In genomic region chr3:157443873-157444770, GRCh38 we compare ENCODE assay signal across 19 cellular contexts. TPM values are rescaled to one million over a fixed set of nuclear protein-coding genes. Genes with fewer than 3 reads are reported as not detected.
DNase-seq lines count a peak whose midpoint lies in the region; ATAC-seq and TF ChIP-seq lines count a peak whose summit lies in the region.
"Had no signal": no experiment of that assay in that cellular context is flagged by ENCODE, and none has a peak within 500 bp of the region (broad histone marks: within the 10 kb centered on the region; RNA-seq: fewer than 3 reads in every experiment).

No MANE protein-coding gene starts in this region.

- H3K9me3 Mint-ChIP-seq in neural crest cell = no peaks in the 10 kb centered on the region
- H3K9me3 Mint-ChIP-seq: activated naive CD8-positive, alpha-beta T cell treated with anti-CD3 and anti-CD28 coated beads, Interleukin-2, amount 10 ng/mL, durations not matched to agents 7 days and 5 days; activated T-helper 2 cell treated with anti-CD3 and anti-CD28 coated beads, Interferon-gamma antibody, Interleukin-2, Interleukin-4, amounts not matched to agents 10 μg/mL and 5 μg/mL and 100 μg/mL, durations not matched to agents 14 hours and 24 hours and 36 hours; dendritic cell treated with granulocyte-macrophage colony-stimulating factor and Interleukin-4, amounts not matched to agents 40 ng/mL and 50 ng/mL, for 4 days; natural killer cell had no signal

- no peaks in the 10 kb centered on the region for H3K27me3 Mint-ChIP-seq in neural crest cell (ENCODE audit: low read depth)
- H3K27me3 Mint-ChIP-seq: dendritic cell treated with granulocyte-macrophage colony-stimulating factor and Interleukin-4, amounts not matched to agents 40 ng/mL and 50 ng/mL, for 4 days had no signal

- H3K4me1 Mint-ChIP-seq in neural crest cell = peaks cover 45% of the 10 kb centered on the region
- H3K4me1 Mint-ChIP-seq: activated naive CD8-positive, alpha-beta T cell treated with anti-CD3 and anti-CD28 coated beads, Interleukin-2, amount 10 ng/mL, durations not matched to agents 7 days and 5 days; natural killer cell had no signal

- H3K27ac Mint-ChIP-seq in neural crest cell (ENCODE audit: unreplicated experiment) = no peak overlapping the region
- H3K27ac Mint-ChIP-seq: activated naive CD8-positive, alpha-beta T cell treated with anti-CD3 and anti-CD28 coated beads, Interleukin-2, amount 10 ng/mL, durations not matched to agents 7 days and 5 days; activated T-helper 2 cell treated with anti-CD3 and anti-CD28 coated beads, Interferon-gamma antibody, Interleukin-2, Interleukin-4, amounts not matched to agents 10 μg/mL and 5 μg/mL and 100 μg/mL, durations not matched to agents 14 hours and 24 hours and 36 hours; dendritic cell treated with granulocyte-macrophage colony-stimulating factor and Interleukin-4, amounts not matched to agents 40 ng/mL and 50 ng/mL, for 4 days; natural killer cell had no signal

- ATAC-seq in SK-N-SH treated with all-trans-retinoic acid at 6 μM for 48 hours = peak; percentile 12; the same call in 2 of the 3 replicates
- ATAC-seq in GM19455 (IDR thresholded peaks at IDR 0.05; ENCODE audit: unreplicated experiment) = no peak
- no peak for ATAC-seq in GM21737 (IDR thresholded peaks at IDR 0.05; ENCODE audit: unreplicated experiment)
- ATAC-seq: body of pancreas, HCT116 had no signal

- H3K4me3 Mint-ChIP-seq in neural crest cell = peak overlapping the region; percentile 24
- H3K4me3 Mint-ChIP-seq: activated naive CD8-positive, alpha-beta T cell treated with anti-CD3 and anti-CD28 coated beads, Interleukin-2, amount 10 ng/mL, durations not matched to agents 7 days and 5 days; dendritic cell treated with granulocyte-macrophage colony-stimulating factor and Interleukin-4, amounts not matched to agents 40 ng/mL and 50 ng/mL, for 4 days; natural killer cell had no signal

- DNase-seq in EL = peak; percentile 31
- peak; percentile 24 for DNase-seq in epithelial cell of esophagus (ENCODE audit: low read depth)
- DNase-seq in neural crest cell (ENCODE audit: low read depth, low spot score) = no peak
- DNase-seq in stimulated activated CD4-positive, alpha-beta T cell treated with anti-CD3 and anti-CD28 coated beads, Interleukin-4, amount 100 ng/mL, for 4 hours = no peak
- no peak for DNase-seq in activated CD8-positive, alpha-beta memory T cell treated with anti-CD3 and anti-CD28 coated beads, Interleukin-2, amount 50 U/mL, for 48 hours
- DNase-seq: activated CD4-positive, alpha-beta T cell treated with anti-CD3 and anti-CD28 coated beads for 4 hours; activated naive CD8-positive, alpha-beta T cell treated with anti-CD3 and anti-CD28 coated beads, Interleukin-2, amount 10 ng/mL, durations not matched to agents 7 days and 5 days; body of pancreas; MG63; natural killer cell; NCI-H69; stimulated activated CD4-positive, alpha-beta T cell treated with anti-CD3 and anti-CD28 coated beads, Interleukin-1b, Interleukin-23, amount 100 ng/mL, for 48 hours; stimulated activated naive CD4-positive, alpha-beta T cell treated with Interleukin-2 at 50 U/mL for 16 hours had no signal

- peaks cover 22% of the 10 kb centered on the region for H3K36me3 Mint-ChIP-seq in neural crest cell (ENCODE audit: low read depth)
- H3K36me3 Mint-ChIP-seq: activated naive CD8-positive, alpha-beta T cell treated with anti-CD3 and anti-CD28 coated beads, Interleukin-2, amount 10 ng/mL, durations not matched to agents 7 days and 5 days; natural killer cell had no signal

- no peak overlapping the region for H3K4me3 ChIP-seq in epithelial cell of esophagus (ENCODE audit: low read length)
- H3K4me3 ChIP-seq: body of pancreas, MG63 had no signal

- TF ChIP-seq CTCF in epithelial cell of esophagus (IDR thresholded peaks at IDR 0.05; ENCODE audit: insufficient read depth, low read depth, low read length, missing control alignments) = no peak
- no peak for TF ChIP-seq CTCF in neural crest cell (conservative IDR thresholded peaks at IDR 0.05)

TF ChIP-seq in SK-N-SH treated with all-trans-retinoic acid at 6 μM for 48 hours, 23 proteins besides CTCF, POLR2A, EP300 and RAD21:
- TF ChIP-seq CSDC2 (CRISPR knock-in tag; IDR thresholded peaks at IDR 0.05) (no peak), ZC3H10 (CRISPR knock-in tag; IDR thresholded peaks at IDR 0.05) (no peak), TCF4 (CRISPR knock-in tag; IDR thresholded peaks at IDR 0.05; ENCODE audit: borderline replicate concordance) (peak; percentile 49; the same call in 1 of the 2 replicates)

RNA-seq across cellular contexts. Expression of gene PTX3, which starts 7.5 kb away (rescaled TPM):
- total RNA-seq in neural crest cell = 41.1 and 45.6 TPM in 2 replicates
- total RNA-seq: activated T-helper 2 cell treated with anti-CD3 and anti-CD28 coated beads, Interferon-gamma antibody, Interleukin-2, Interleukin-4, amounts not matched to agents 10 μg/mL and 5 μg/mL and 100 μg/mL, durations not matched to agents 14 hours and 24 hours and 36 hours had no signal

RNA-seq across cellular contexts. Expression of gene VEPH1, which starts 59.1 kb away (rescaled TPM):
- total RNA-seq in neural crest cell = 8.0 and 8.8 TPM in 2 replicates
- total RNA-seq: activated naive CD8-positive, alpha-beta T cell treated with anti-CD3 and anti-CD28 coated beads, Interleukin-2, amount 10 ng/mL, durations not matched to agents 7 days and 5 days; activated T-helper 2 cell treated with anti-CD3 and anti-CD28 coated beads, Interferon-gamma antibody, Interleukin-2, Interleukin-4, amounts not matched to agents 10 μg/mL and 5 μg/mL and 100 μg/mL, durations not matched to agents 14 hours and 24 hours and 36 hours had no signal

Comparison
In these comparisons a context has a peak if more than half of its experiments do, and no peak if none do; other contexts are left out.
1. DNase-seq: peak in EL (single experiment) and epithelial cell of esophagus (single experiment); none in neural crest cell (single experiment), stimulated activated CD4-positive, alpha-beta T cell treated with anti-CD3 and anti-CD28 coated beads, Interleukin-4, amount 100 ng/mL, for 4 hours (0 of 2) and activated CD8-positive, alpha-beta memory T cell treated with anti-CD3 and anti-CD28 coated beads, Interleukin-2, amount 50 U/mL, for 48 hours (single experiment).